In the genomic region with DNA sequence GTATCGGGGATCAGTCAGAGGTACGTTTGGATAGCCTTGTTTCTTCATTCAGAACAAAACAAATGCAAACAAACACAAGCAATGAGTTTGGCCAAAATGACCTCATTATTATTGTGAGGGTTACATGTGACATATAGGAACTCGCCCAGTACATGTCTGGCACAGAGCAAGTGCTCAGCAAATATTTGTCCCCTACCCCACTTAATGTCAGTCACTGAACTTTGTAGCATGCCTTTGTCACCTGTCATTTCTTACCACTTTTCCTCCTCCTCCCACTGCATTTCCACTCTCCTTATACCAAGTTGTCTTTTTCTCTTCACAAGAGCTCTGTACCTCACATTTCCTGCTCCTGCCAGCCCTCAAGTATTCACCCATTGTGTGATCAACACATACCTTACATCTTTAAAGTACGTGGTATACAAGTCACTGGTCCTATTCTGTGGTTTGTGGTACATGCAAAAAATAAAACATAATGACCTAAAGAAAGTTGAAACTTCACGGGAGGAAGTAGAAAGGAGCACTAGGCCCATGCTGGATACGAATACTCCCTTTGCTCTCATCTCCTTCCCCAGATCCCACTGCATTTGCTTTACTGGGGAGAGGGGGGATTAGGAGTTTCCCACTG, we compare ENCODE assay signal across 1 cellular context.
TF ChIP-seq lines count a peak whose summit lies in the region.

No MANE protein-coding gene starts in this region.

TF ChIP-seq in H1, 55 proteins besides CTCF, POLR2A, EP300 and RAD21:
- TF ChIP-seq, protein P1, sequence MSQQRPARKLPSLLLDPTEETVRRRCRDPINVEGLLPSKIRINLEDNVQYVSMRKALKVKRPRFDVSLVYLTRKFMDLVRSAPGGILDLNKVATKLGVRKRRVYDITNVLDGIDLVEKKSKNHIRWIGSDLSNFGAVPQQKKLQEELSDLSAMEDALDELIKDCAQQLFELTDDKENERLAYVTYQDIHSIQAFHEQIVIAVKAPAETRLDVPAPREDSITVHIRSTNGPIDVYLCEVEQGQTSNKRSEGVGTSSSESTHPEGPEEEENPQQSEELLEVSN (IDR thresholded peaks at IDR 0.05): no peak
- TF ChIP-seq SP4 (IDR thresholded peaks at IDR 0.05; ENCODE audit: low read length): no peak
- no peak for TF ChIP-seq JUND (IDR thresholded peaks at IDR 0.05; ENCODE audit: low read length)
- TF ChIP-seq, protein P2, sequence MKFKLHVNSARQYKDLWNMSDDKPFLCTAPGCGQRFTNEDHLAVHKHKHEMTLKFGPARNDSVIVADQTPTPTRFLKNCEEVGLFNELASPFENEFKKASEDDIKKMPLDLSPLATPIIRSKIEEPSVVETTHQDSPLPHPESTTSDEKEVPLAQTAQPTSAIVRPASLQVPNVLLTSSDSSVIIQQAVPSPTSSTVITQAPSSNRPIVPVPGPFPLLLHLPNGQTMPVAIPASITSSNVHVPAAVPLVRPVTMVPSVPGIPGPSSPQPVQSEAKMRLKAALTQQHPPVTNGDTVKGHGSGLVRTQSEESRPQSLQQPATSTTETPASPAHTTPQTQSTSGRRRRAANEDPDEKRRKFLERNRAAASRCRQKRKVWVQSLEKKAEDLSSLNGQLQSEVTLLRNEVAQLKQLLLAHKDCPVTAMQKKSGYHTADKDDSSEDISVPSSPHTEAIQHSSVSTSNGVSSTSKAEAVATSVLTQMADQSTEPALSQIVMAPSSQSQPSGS (IDR thresholded peaks at IDR 0.05; ENCODE audit: low read length): no peak
